Comparison of ENCODE assay signal across 33 cellular contexts in genomic region chr15:23026218-23026617, GRCh38.
"Had no signal": no experiment of that assay in that cellular context is flagged by ENCODE, and none has a peak within 500 bp of the region (broad histone marks: within the 10 kb centered on the region; RNA-seq: fewer than 3 reads in every experiment).

No MANE protein-coding gene starts in this region.

- H3K4me3 ChIP-seq: adrenal gland, body of pancreas, breast epithelium had no signal

- H3K27ac ChIP-seq: adrenal gland, body of pancreas, brain microvascular endothelial cell, breast epithelium, VCaP had no signal

- H3K9me3 ChIP-seq: adrenal gland, body of pancreas, breast epithelium had no signal

- ATAC-seq: activated CD8-positive, alpha-beta T cell treated with anti-CD3 and anti-CD28 coated beads for 36 hours; activated naive CD4-positive, alpha-beta T cell treated with anti-CD3 and anti-CD28 coated beads, Interleukin-2, amount 50 U/mL, for 72 hours; activated T-cell treated with anti-CD3 and anti-CD28 coated beads, Interleukin-2, amount 50 U/mL, for 4 hours; activated T-cell treated with anti-CD3 and anti-CD28 coated beads, Interleukin-2, amount 50 U/mL, for 72 hours; activated T-helper 17 cell treated with anti-CD3 and anti-CD28 coated beads, Interleukin-2, amount 50 U/mL, for 72 hours; body of pancreas had no signal

- H3K27me3 ChIP-seq: adrenal gland, body of pancreas, brain microvascular endothelial cell, breast epithelium had no signal

- H3K4me1 ChIP-seq: adrenal gland, body of pancreas, breast epithelium had no signal

- DNase-seq: activated B cell treated with CpG ODN at 0.5 μM for 24 hours; activated CD4-positive, alpha-beta memory T cell treated with anti-CD3 and anti-CD28 coated beads for 36 hours; activated CD4-positive, alpha-beta T cell treated with anti-CD3 and anti-CD28 coated beads for 4 hours; activated CD4-positive, alpha-beta T cell treated with anti-CD3 and anti-CD28 coated beads, Interleukin-2, amount 10 ng/mL, durations not matched to agents 24 days and 14 days; activated CD4-positive, alpha-beta T cell treated with anti-CD3 and anti-CD28 coated beads, Interleukin-2, amount 50 U/mL, for 1 hour; activated CD4-positive, alpha-beta T cell treated with anti-CD3 and anti-CD28 coated beads, Interleukin-2, amount 50 U/mL, for 4 hours; activated CD4-positive, CD25-positive, alpha-beta regulatory T cell treated with anti-CD3 and anti-CD28 coated beads, Interleukin-2, amount 50 U/mL, for 72 hours; activated CD8-positive, alpha-beta memory T cell treated with anti-CD3 and anti-CD28 coated beads, Interleukin-2, amount 50 U/mL, for 4 hours; activated CD8-positive, alpha-beta T cell treated with anti-CD3 and anti-CD28 coated beads for 36 hours; activated effector memory CD4-positive, alpha-beta T cell treated with anti-CD3 and anti-CD28 coated beads, Interleukin-2, amount 50 U/mL, for 16 hours; activated gamma-delta T cell treated with Interleukin-2 at 50 U/mL for 16 hours; activated naive CD4-positive, alpha-beta T cell; activated naive CD4-positive, alpha-beta T cell treated with anti-CD3 and anti-CD28 coated beads for 36 hours; activated naive CD4-positive, alpha-beta T cell treated with anti-CD3 and anti-CD28 coated beads, Interleukin-2, amount 50 U/mL, for 16 hours; activated naive CD8-positive, alpha-beta T cell treated with anti-CD3 and anti-CD28 coated beads for 36 hours; activated T-cell treated with anti-CD3 and anti-CD28 coated beads for 4 hours; activated T-cell treated with anti-CD3 and anti-CD28 coated beads, Interleukin-2, amount 50 U/mL, for 1 hour; activated T-cell treated with anti-CD3 and anti-CD28 coated beads, Interleukin-2, amount 50 U/mL, for 4 hours; activated T-cell treated with anti-CD3 and anti-CD28 coated beads, Interleukin-2, amount 50 U/mL, for 72 hours; adrenal gland; amniotic stem cell; aorta; body of pancreas; brain microvascular endothelial cell; central memory CD4-positive, alpha-beta T cell; T-helper 2 cell; T-helper 9 cell had no signal

- FAIRE-seq: astrocyte, TTC549 had no signal
